17 cellular contexts compared by ENCODE assay signal in genomic region chr16:68357923-68358322, GRCh38. TPM values are rescaled to one million over a fixed set of nuclear protein-coding genes. Genes with fewer than 3 reads are reported as not detected.
DNase-seq lines count a peak whose midpoint lies in the region; ATAC-seq and TF ChIP-seq lines count a peak whose summit lies in the region.
"Had no signal": no experiment of that assay in that cellular context is flagged by ENCODE, and none has a peak within 500 bp of the region (broad histone marks: within the 10 kb centered on the region; RNA-seq: fewer than 3 reads in every experiment).

No MANE protein-coding gene starts in this region.

- no peaks in the 10 kb centered on the region for H3K9me3 Mint-ChIP-seq in activated naive CD8-positive, alpha-beta T cell treated with anti-CD3 and anti-CD28 coated beads, Interleukin-2, amount 10 ng/mL, durations not matched to agents 7 days and 5 days
- H3K9me3 Mint-ChIP-seq in activated naive CD8-positive, alpha-beta T cell treated with anti-CD3 and anti-CD28 coated beads for 36 hours: no peaks in the 10 kb centered on the region
- no peaks in the 10 kb centered on the region for H3K9me3 Mint-ChIP-seq in activated T-helper 17 cell treated with anti-CD3 and anti-CD28 coated beads, Interleukin-2, amount 50 U/mL, for 72 hours
- no peaks in the 10 kb centered on the region for H3K9me3 Mint-ChIP-seq in WTC11
- H3K9me3 Mint-ChIP-seq: CD8-positive, alpha-beta T cell had no signal

- peaks cover 39% of the 10 kb centered on the region for H3K36me3 Mint-ChIP-seq in activated naive CD8-positive, alpha-beta T cell treated with anti-CD3 and anti-CD28 coated beads, Interleukin-2, amount 10 ng/mL, durations not matched to agents 7 days and 5 days
- H3K36me3 Mint-ChIP-seq in activated naive CD8-positive, alpha-beta T cell treated with anti-CD3 and anti-CD28 coated beads for 36 hours: peaks cover 31% of the 10 kb centered on the region
- H3K36me3 Mint-ChIP-seq in activated T-helper 17 cell treated with anti-CD3 and anti-CD28 coated beads, Interleukin-2, amount 50 U/mL, for 72 hours (ENCODE audit: low read depth): peaks cover 58% of the 10 kb centered on the region
- H3K36me3 Mint-ChIP-seq in WTC11: peaks cover 3% of the 10 kb centered on the region

- peak overlapping the region; percentile 10 for H3K4me3 Mint-ChIP-seq in activated naive CD8-positive, alpha-beta T cell treated with anti-CD3 and anti-CD28 coated beads, Interleukin-2, amount 10 ng/mL, durations not matched to agents 7 days and 5 days
- H3K4me3 Mint-ChIP-seq in activated naive CD8-positive, alpha-beta T cell treated with anti-CD3 and anti-CD28 coated beads for 36 hours: no peak overlapping the region
- H3K4me3 Mint-ChIP-seq in activated T-helper 17 cell treated with anti-CD3 and anti-CD28 coated beads, Interleukin-2, amount 50 U/mL, for 72 hours: peak overlapping the region; percentile 70
- H3K4me3 Mint-ChIP-seq in WTC11: no peak overlapping the region
- H3K4me3 Mint-ChIP-seq: CD8-positive, alpha-beta T cell had no signal

- POLR2A ChIA-PET in activated naive CD8-positive, alpha-beta T cell treated with anti-CD3 and anti-CD28 coated beads, Interleukin-2, amount 10 ng/mL, durations not matched to agents 7 days and 5 days (lab: Charles Lee): interaction anchor here (1.0 to 4.1 kb wide), 8 partner anchors 8 to 88 kb away, joined by 3 to 29 read pairs (median 10); no protein-coding TSS in a partner anchor
- POLR2A ChIA-PET in WTC11 (lab: Charles Lee): no interaction called here

- H3K27ac Mint-ChIP-seq in activated naive CD8-positive, alpha-beta T cell treated with anti-CD3 and anti-CD28 coated beads, Interleukin-2, amount 10 ng/mL, durations not matched to agents 7 days and 5 days: peak overlapping the region; percentile 71
- H3K27ac Mint-ChIP-seq in activated naive CD8-positive, alpha-beta T cell treated with anti-CD3 and anti-CD28 coated beads for 36 hours: no peak overlapping the region
- no peak overlapping the region for H3K27ac Mint-ChIP-seq in activated T-helper 17 cell treated with anti-CD3 and anti-CD28 coated beads, Interleukin-2, amount 50 U/mL, for 72 hours
- H3K27ac Mint-ChIP-seq in WTC11: no peak overlapping the region
- H3K27ac Mint-ChIP-seq: CD8-positive, alpha-beta T cell had no signal

- CTCF ChIA-PET in WTC11 (lab: Charles Lee): interaction anchor here (1.5 to 1.6 kb wide), 2 partner anchors 94 to 96 kb away, joined by 3 to 4 read pairs; partner anchors contain the start of gene SLC7A6

- ATAC-seq in activated naive CD8-positive, alpha-beta T cell treated with anti-CD3 and anti-CD28 coated beads, Interleukin-2, amount 10 ng/mL, durations not matched to agents 7 days and 5 days (ENCODE audit: low read depth): no peak
- ATAC-seq in activated T-helper 17 cell treated with anti-CD3 and anti-CD28 coated beads, Interleukin-2, amount 50 U/mL, for 72 hours (replicated peaks): no peak
- ATAC-seq in left lobe of liver: peak; percentile 76
- no peak for ATAC-seq in HG02840 (IDR thresholded peaks at IDR 0.05; ENCODE audit: low FRiP score, unreplicated experiment)
- no peak for ATAC-seq in WTC11
- ATAC-seq: CD8-positive, alpha-beta T cell had no signal

- DNase-seq in activated naive CD8-positive, alpha-beta T cell treated with anti-CD3 and anti-CD28 coated beads, Interleukin-2, amount 10 ng/mL, durations not matched to agents 7 days and 5 days: no peak
- no peak for DNase-seq in activated naive CD8-positive, alpha-beta T cell treated with anti-CD3 and anti-CD28 coated beads for 36 hours
- DNase-seq in left lobe of liver (ENCODE audit: low spot score) (peak; percentile 62), NCI-H748 treated with DMSO at 0.1 percent for 48 hours (lab: John Stamatoyannopoulos, UW) (no peak), WTC11 (ENCODE audit: low spot score) (no peak)
- DNase-seq: BE2C; Calu3; CD8-positive, alpha-beta T cell; DMS53; KBM-7; MV-4-11; NCI-H1694 treated with DMSO at 0.1 percent for 48 hours; NCI-H2107; NCI-H510A; NCI-H82 had no signal

- H3K4me1 Mint-ChIP-seq in activated naive CD8-positive, alpha-beta T cell treated with anti-CD3 and anti-CD28 coated beads, Interleukin-2, amount 10 ng/mL, durations not matched to agents 7 days and 5 days: peaks cover 33% of the 10 kb centered on the region
- H3K4me1 Mint-ChIP-seq in activated naive CD8-positive, alpha-beta T cell treated with anti-CD3 and anti-CD28 coated beads for 36 hours: peaks cover 24% of the 10 kb centered on the region
- peaks cover 6% of the 10 kb centered on the region for H3K4me1 Mint-ChIP-seq in activated T-helper 17 cell treated with anti-CD3 and anti-CD28 coated beads, Interleukin-2, amount 50 U/mL, for 72 hours
- peaks cover 2% of the 10 kb centered on the region; the same call in 1 of the 2 replicates for H3K4me1 Mint-ChIP-seq in WTC11

- no peak for TF ChIP-seq CTCF in WTC11 (IDR thresholded peaks at IDR 0.05)

- peaks cover 4% of the 10 kb centered on the region for H3K27me3 Mint-ChIP-seq in activated naive CD8-positive, alpha-beta T cell treated with anti-CD3 and anti-CD28 coated beads, Interleukin-2, amount 10 ng/mL, durations not matched to agents 7 days and 5 days
- no peaks in the 10 kb centered on the region for H3K27me3 Mint-ChIP-seq in activated naive CD8-positive, alpha-beta T cell treated with anti-CD3 and anti-CD28 coated beads for 36 hours
- H3K27me3 Mint-ChIP-seq in activated T-helper 17 cell treated with anti-CD3 and anti-CD28 coated beads, Interleukin-2, amount 50 U/mL, for 72 hours: no peaks in the 10 kb centered on the region
- no peaks in the 10 kb centered on the region for H3K27me3 Mint-ChIP-seq in WTC11 (ENCODE audit: low read depth)

TF ChIP-seq in WTC11, 78 proteins besides CTCF, POLR2A, EP300 and RAD21:
- no peak for TF ChIP-seq MYBL2 (CRISPR knock-in tag; IDR thresholded peaks at IDR 0.05)
- no peak for TF ChIP-seq USF2 (CRISPR knock-in tag; IDR thresholded peaks at IDR 0.05)
- no peak for TF ChIP-seq JAZF1 (CRISPR knock-in tag; IDR thresholded peaks at IDR 0.05)
- TF ChIP-seq ZNF416 (CRISPR knock-in tag; IDR thresholded peaks at IDR 0.05): no peak

RNA-seq across cellular contexts. Expression of gene PRMT7, which starts 47.1 kb away (rescaled TPM):
- 10 to 100 TPM; 85.7 to 87.3 TPM for total RNA-seq in activated naive CD8-positive, alpha-beta T cell treated with anti-CD3 and anti-CD28 coated beads, Interleukin-2, amount 10 ng/mL, durations not matched to agents 7 days and 5 days
- total RNA-seq in activated naive CD8-positive, alpha-beta T cell treated with anti-CD3 and anti-CD28 coated beads for 36 hours: 10 to 100 TPM; 68.9 to 72.0 TPM
- total RNA-seq in activated T-helper 17 cell treated with anti-CD3 and anti-CD28 coated beads, Interleukin-2, amount 50 U/mL, for 72 hours: 10 to 100 TPM; 53.3 to 57.8 TPM
- total RNA-seq in left lobe of liver: 27.7 TPM
- 50.3 to 59.3 TPM (median 52.5 TPM) in 3 replicates for total RNA-seq in WTC11 (2021)

RNA-seq across cellular contexts. Expression of gene SLC7A6OS, which starts 47.2 kb away (rescaled TPM):
- total RNA-seq in activated naive CD8-positive, alpha-beta T cell treated with anti-CD3 and anti-CD28 coated beads, Interleukin-2, amount 10 ng/mL, durations not matched to agents 7 days and 5 days: 10 to 100 TPM; 38.2 to 44.4 TPM
- total RNA-seq in activated naive CD8-positive, alpha-beta T cell treated with anti-CD3 and anti-CD28 coated beads for 36 hours: 10 to 100 TPM; 23.0 to 23.3 TPM
- total RNA-seq in activated T-helper 17 cell treated with anti-CD3 and anti-CD28 coated beads, Interleukin-2, amount 50 U/mL, for 72 hours: 10 to 100 TPM; 21.3 to 21.8 TPM
- 5.8 TPM for total RNA-seq in left lobe of liver
- total RNA-seq in WTC11 (2021): 20.5 to 22.6 TPM (median 20.7 TPM) in 3 replicates

Comparison
In these comparisons a context has a peak if more than half of its experiments do, and no peak if none do; other contexts are left out.
1. H3K4me3 Mint-ChIP-seq: peak in activated naive CD8-positive, alpha-beta T cell treated with anti-CD3 and anti-CD28 coated beads, Interleukin-2, amount 10 ng/mL, durations not matched to agents 7 days and 5 days (single experiment) and activated T-helper 17 cell treated with anti-CD3 and anti-CD28 coated beads, Interleukin-2, amount 50 U/mL, for 72 hours (single experiment); none in activated naive CD8-positive, alpha-beta T cell treated with anti-CD3 and anti-CD28 coated beads for 36 hours (single experiment) and WTC11 (single experiment).